Comparison of ENCODE assay signal across 22 cellular contexts in the genomic region with DNA sequence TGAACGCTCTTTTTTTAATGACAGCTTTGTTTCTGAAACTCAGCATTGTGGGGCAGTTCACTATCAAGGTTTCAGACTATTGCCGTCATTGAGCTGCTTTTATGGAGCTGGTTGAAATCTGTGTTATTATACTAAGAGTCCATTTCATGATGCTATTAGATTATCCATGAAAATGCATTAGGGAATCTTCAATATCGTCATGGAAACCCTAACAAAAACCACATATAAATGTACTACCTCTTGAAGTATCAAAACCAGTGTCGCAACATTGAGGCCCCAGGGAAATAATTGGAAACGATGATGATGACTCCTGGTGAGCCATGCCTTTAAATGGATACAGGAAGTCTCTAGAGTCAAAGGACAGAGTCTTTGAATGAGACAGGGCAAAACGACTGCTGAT.
"Had no signal": no experiment of that assay in that cellular context is flagged by ENCODE, and none has a peak within 500 bp of the region (broad histone marks: within the 10 kb centered on the region; RNA-seq: fewer than 3 reads in every experiment).

No MANE protein-coding gene starts in this region.

- H3K36me3 Mint-ChIP-seq: IgD-negative memory B cell, T-cell had no signal

- H3K9ac ChIP-seq: KMS-11, SK-N-SH had no signal

- H3K27me3 ChIP-seq: MG63, SJSA1 had no signal

- H3K4me3 Mint-ChIP-seq: IgD-negative memory B cell, T-cell had no signal

- H3K9me2 ChIP-seq: SK-N-SH had no signal

- H3K36me3 ChIP-seq: MG63, SJSA1 had no signal

- H3K27ac ChIP-seq: KMS-11, SJSA1 had no signal

- H3K27me3 Mint-ChIP-seq: IgD-negative memory B cell, T-cell had no signal

- H3K4me1 Mint-ChIP-seq: IgD-negative memory B cell, T-cell had no signal

- H3K27ac Mint-ChIP-seq: IgD-negative memory B cell, T-cell had no signal

- DNase-seq: Kasumi-1, MG63, NCI-H1092 treated with DMSO at 0.1 percent for 48 hours, NCI-H1436, NCI-H187, NCI-H2029, NCI-H2081 treated with DMSO at 0.1 percent for 48 hours, NCI-H345, NCI-H446 treated with DMSO at 0.1 percent for 48 hours, NCI-H510A treated with DMSO at 0.1 percent for 48 hours, NCI-H526, NCI-H774, Right ventricle myocardium superior, RPMI8226, SIG-M5, SK-N-SH, SW 1271, T-cell had no signal

- H3K4me3 ChIP-seq: K562, MG63, SJSA1 had no signal

- H3K9me3 ChIP-seq: MG63, SJSA1, SK-N-SH had no signal

- H3K9me3 Mint-ChIP-seq: T-cell had no signal

- H3K4me1 ChIP-seq: SJSA1 had no signal

- H3K4me2 ChIP-seq: KMS-11, SK-N-SH had no signal
